8 cellular contexts compared by ENCODE assay signal in genomic region chr13:35789335-35790166, GRCh38.
DNase-seq lines count a peak whose midpoint lies in the region; ATAC-seq, FAIRE-seq and TF ChIP-seq lines count a peak whose summit lies in the region.

No MANE protein-coding gene starts in this region.

- H3K36me3 ChIP-seq in left ventricle myocardium inferior (no peaks in the 10 kb centered on the region), uterus (no peaks in the 10 kb centered on the region), vagina (no peaks in the 10 kb centered on the region)

- H3K4me3 ChIP-seq in Jurkat, Clone E6-1 (ENCODE audit: low read length): no peak overlapping the region
- no peak overlapping the region for H3K4me3 ChIP-seq in left ventricle myocardium inferior
- H3K4me3 ChIP-seq in uterus: no peak overlapping the region
- no peak overlapping the region for H3K4me3 ChIP-seq in vagina

- H3K9me3 ChIP-seq in left ventricle myocardium inferior (replicated peaks) (no peaks in the 10 kb centered on the region), uterus (no peaks in the 10 kb centered on the region), vagina (no peaks in the 10 kb centered on the region)

- TF ChIP-seq POLR2A in uterus (IDR thresholded peaks at IDR 0.05) (no peak), vagina (IDR thresholded peaks at IDR 0.05) (no peak)

- intact Hi-C loops in left ventricle myocardium inferior (cut with micrococcal nuclease): loop anchor here (10.0 kb wide), 1 partner anchor 155 kb away; no protein-coding TSS in a partner anchor
- intact Hi-C loops in uterus (cut with DNase I; ENCODE audit: low total_unique reads): no loop called here
- intact Hi-C loops in vagina (cut with DNase I): loop anchor here (10.0 kb wide), 1 partner anchor 155 kb away; no protein-coding TSS in a partner anchor

- H3K27ac ChIP-seq in left ventricle myocardium inferior (replicated peaks) (no peak overlapping the region), uterus (no peak overlapping the region), vagina (no peak overlapping the region)

- peak; percentile 70 for TF ChIP-seq CTCF in left ventricle myocardium inferior (IDR thresholded peaks at IDR 0.05; ENCODE audit: borderline replicate concordance)
- peak in 3 of 4 experiments; percentile 38 to 57 (median 43) for TF ChIP-seq CTCF in uterus (IDR thresholded peaks at IDR 0.05)
- peak in 1 of 3 experiments; percentile 41 for TF ChIP-seq CTCF in vagina (IDR thresholded peaks at IDR 0.05)

- peak; percentile 71 for FAIRE-seq in TTC549 (lab: Jason Lieb, UNC)

- H3K4me1 ChIP-seq in left ventricle myocardium inferior (peaks cover 9% of the 10 kb centered on the region), uterus (no peaks in the 10 kb centered on the region), vagina (peaks cover 16% of the 10 kb centered on the region)

- no peaks in the 10 kb centered on the region for H3K27me3 ChIP-seq in left ventricle myocardium inferior (ENCODE audit: low read depth)
- no peaks in the 10 kb centered on the region for H3K27me3 ChIP-seq in uterus
- no peaks in the 10 kb centered on the region for H3K27me3 ChIP-seq in vagina

- H3K27ac Mint-ChIP-seq in activated naive CD4-positive, alpha-beta T cell treated with anti-CD3 and anti-CD28 coated beads, Interleukin-2, amount 50 U/mL, for 72 hours: no peak overlapping the region

- no peaks in the 10 kb centered on the region for H3K36me3 Mint-ChIP-seq in activated naive CD4-positive, alpha-beta T cell treated with anti-CD3 and anti-CD28 coated beads, Interleukin-2, amount 50 U/mL, for 72 hours

- DNase-seq in DMS 273 treated with DMSO at 0.1 percent for 48 hours (lab: John Stamatoyannopoulos, UW) (peak; percentile 26), left ventricle myocardium inferior (no peak), uterus (no peak), vagina (ENCODE audit: extremely low spot score in 2 of 2) (no peak)
- peak; percentile 21 for DNase-seq in Jurkat, Clone E6-1 (ENCODE audit: low read depth, low spot score)
- no peak for DNase-seq in activated naive CD4-positive, alpha-beta T cell treated with anti-CD3 and anti-CD28 coated beads, Interleukin-2, amount 50 U/mL, for 72 hours (ENCODE audit: low spot score in 2 of 2)

- H3K9me3 Mint-ChIP-seq in activated naive CD4-positive, alpha-beta T cell treated with anti-CD3 and anti-CD28 coated beads, Interleukin-2, amount 50 U/mL, for 72 hours: no peaks in the 10 kb centered on the region

- peak; percentile 69 for ATAC-seq in GM19397 (IDR thresholded peaks at IDR 0.05; ENCODE audit: unreplicated experiment)
- ATAC-seq in activated naive CD4-positive, alpha-beta T cell treated with anti-CD3 and anti-CD28 coated beads, Interleukin-2, amount 50 U/mL, for 72 hours: no peak

Comparison
In these comparisons a context has a peak if more than half of its experiments do, and no peak if none do; other contexts are left out.
1. DNase-seq: peak in DMS 273 treated with DMSO at 0.1 percent for 48 hours (single experiment) and Jurkat, Clone E6-1 (single experiment); none in left ventricle myocardium inferior (single experiment), uterus (0 of 2), vagina (0 of 2) and activated naive CD4-positive, alpha-beta T cell treated with anti-CD3 and anti-CD28 coated beads, Interleukin-2, amount 50 U/mL, for 72 hours (0 of 2).